In genomic region chr17:72706396-72706981, GRCh38 we compare ENCODE assay signal across 17 cellular contexts.
DNase-seq lines count a peak whose midpoint lies in the region; ATAC-seq and TF ChIP-seq lines count a peak whose summit lies in the region.
"Had no signal": no experiment of that assay in that cellular context is flagged by ENCODE, and none has a peak within 500 bp of the region (broad histone marks: within the 10 kb centered on the region; RNA-seq: fewer than 3 reads in every experiment).

No MANE protein-coding gene starts in this region.

- H3K27ac ChIP-seq in RWPE2 (ENCODE audit: poor library complexity, severe bottlenecking) = peak overlapping the region; percentile 4
- H3K27ac ChIP-seq in heart left ventricle = no peak overlapping the region
- H3K27ac ChIP-seq: foreskin keratinocyte, PC-9 had no signal

- ATAC-seq in GM18505 (IDR thresholded peaks at IDR 0.05; ENCODE audit: unreplicated experiment) = peak; percentile 20
- ATAC-seq in RWPE2 (ENCODE audit: low read depth) = peak; percentile 34; the same call in 2 of the 3 replicates
- no peak for ATAC-seq in heart left ventricle
- ATAC-seq: activated CD8-positive, alpha-beta T cell treated with anti-CD3 and anti-CD28 coated beads for 36 hours; effector memory CD8-positive, alpha-beta T cell; foreskin keratinocyte; SK-N-SH treated with all-trans-retinoic acid at 6 μM for 48 hours had no signal

- H3K9me3 ChIP-seq in RWPE2 (ENCODE audit: severe bottlenecking) = peaks cover 8% of the 10 kb centered on the region
- peaks cover 0 to 21% (median 8%) of the 10 kb centered on the region in 12 donors for H3K9me3 ChIP-seq in heart left ventricle

- DNase-seq in DMS53 (lab: John Stamatoyannopoulos, UW) = peak; percentile 24
- DNase-seq in DMS53 treated with DMSO at 0.1 percent for 48 hours (lab: John Stamatoyannopoulos, UW; ENCODE audit: unreplicated experiment) = no peak
- no peak for DNase-seq in RWPE2 (ENCODE audit: low spot score)
- DNase-seq in medulla oblongata (ENCODE audit: extremely low spot score) = peak; percentile 18
- no peak for DNase-seq in ureter (ENCODE audit: low spot score)
- no peak for DNase-seq in heart left ventricle
- no peak for DNase-seq in GM20000 (ENCODE audit: low spot score)
- DNase-seq: 8988T; activated CD8-positive, alpha-beta T cell treated with anti-CD3 and anti-CD28 coated beads for 36 hours; effector memory CD8-positive, alpha-beta T cell; foreskin keratinocyte; NCI-H1092 treated with DMSO at 0.1 percent for 48 hours; NCI-H774; occipital lobe; PC-9 had no signal

- H3K36me3 ChIP-seq in RWPE2 (ENCODE audit: low read depth) (no peaks in the 10 kb centered on the region), heart left ventricle (no peaks in the 10 kb centered on the region)

- 64 to 76% (median 67%) methylated on average over 2 to 3 of the region's 3 CpGs for WGBS in heart left ventricle, 4 donors

- TF ChIP-seq CTCF in RWPE2 (IDR thresholded peaks at IDR 0.05; ENCODE audit: poor library complexity, severe bottlenecking) = no peak
- no peak for TF ChIP-seq CTCF in heart left ventricle (IDR thresholded peaks at IDR 0.05)
- no peak for TF ChIP-seq CTCF in GM20000 (IDR thresholded peaks at IDR 0.05; ENCODE audit: extremely low read depth, missing control alignments)

- TF ChIP-seq POLR2A in GM18505 (IDR thresholded peaks at IDR 0.05; ENCODE audit: borderline replicate concordance, extremely low read depth, insufficient read depth, insufficient read length) (no peak), heart left ventricle (IDR thresholded peaks at IDR 0.05) (no peak)

- H3K4me1 ChIP-seq in RWPE2 (ENCODE audit: insufficient read depth, poor library complexity, severe bottlenecking) = peaks cover 30% of the 10 kb centered on the region
- peaks cover 0 to 5% (median 0%) of the 10 kb centered on the region in 12 donors for H3K4me1 ChIP-seq in heart left ventricle

- H3K27me3 ChIP-seq in RWPE2 (ENCODE audit: insufficient read depth, poor library complexity, severe bottlenecking) (no peaks in the 10 kb centered on the region), heart left ventricle (no peaks in the 10 kb centered on the region)
- H3K27me3 ChIP-seq: foreskin keratinocyte had no signal

- H3K4me3 ChIP-seq in RWPE2 (ENCODE audit: severe bottlenecking) (no peak overlapping the region), heart left ventricle (no peak overlapping the region)
- H3K4me3 ChIP-seq: PC-9 had no signal

- intact Hi-C loops in heart left ventricle (cut with DNase I) = no loop called here

Comparison
In these comparisons a context has a peak if more than half of its experiments do, and no peak if none do; other contexts are left out.
1. DNase-seq: peak in DMS53 (single experiment) and medulla oblongata (single experiment); none in DMS53 treated with DMSO at 0.1 percent for 48 hours (single experiment), RWPE2 (single experiment), ureter (single experiment), heart left ventricle (0 of 5) and GM20000 (single experiment).
2. ATAC-seq: peak in GM18505 (single experiment) and RWPE2 (single experiment); none in heart left ventricle (0 of 4).